25 cellular contexts compared by ENCODE assay signal in the genomic region with DNA sequence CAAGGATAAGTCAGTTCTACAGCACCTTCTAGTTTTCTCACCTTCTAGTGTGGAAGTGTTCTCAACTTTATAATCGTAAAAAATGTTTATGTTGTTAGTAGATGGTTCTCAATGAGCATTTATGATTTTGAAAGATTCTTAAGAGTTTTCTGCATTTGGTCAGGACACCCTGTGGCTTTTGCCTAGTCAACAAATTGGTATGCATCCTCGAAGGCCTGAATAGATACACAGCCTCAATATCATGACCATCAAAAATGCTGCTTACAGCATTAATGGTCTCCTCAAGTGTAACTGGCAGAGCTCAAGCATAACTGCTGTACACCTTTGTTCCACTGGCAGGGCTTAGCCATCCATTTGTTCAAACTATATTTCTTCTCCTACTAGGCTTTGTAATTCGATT.
A peak's percentile ranks its signal among the peaks of the same experiment; 100 is the strongest.
DNase-seq lines count a peak whose midpoint lies in the region; ATAC-seq, FAIRE-seq and TF ChIP-seq lines count a peak whose summit lies in the region.
"Had no signal": no experiment of that assay in that cellular context is flagged by ENCODE, and none has a peak within 500 bp of the region (broad histone marks: within the 10 kb centered on the region; RNA-seq: fewer than 3 reads in every experiment).

No MANE protein-coding gene starts in this region.

- DNase-seq in GM04504 (ENCODE audit: low read depth) (peak; percentile 10), LHCN-M2 (ENCODE audit: low read depth) (peak; percentile 43), bronchial epithelial cell (ENCODE audit: low read depth) (peak; percentile 17), trophoblast cell (peak; percentile 38 to 58), activated gamma-delta T cell (lab: John Stamatoyannopoulos, UW) (no peak), DMS79 (lab: John Stamatoyannopoulos, UW) (no peak), hypothalamus (lab: John Stamatoyannopoulos, UW) (no peak)
- DNase-seq: activated B cell treated with CpG ODN at 0.5 μM for 24 hours; activated CD4-positive, alpha-beta memory T cell treated with anti-CD3 and anti-CD28 coated beads for 36 hours; activated naive CD4-positive, alpha-beta T cell; activated T-cell treated with anti-CD3 and anti-CD28 coated beads for 4 hours; amygdala; endodermal cell; GF-D8; kidney; NCI-H1092; NCI-H2081; occipital lobe; RPMI8226; T-helper 9 cell had no signal

- H3K9me3 ChIP-seq in trophoblast cell (ENCODE audit: insufficient read depth, low read depth, low read length): no peaks in the 10 kb centered on the region
- H3K9me3 ChIP-seq: BLaER1 treated with 17β-estradiol and CSF1 and Interleukin-3, amounts not matched to agents 10 nM and 100 nM had no signal

- no peak for ATAC-seq in SK-N-SH treated with all-trans-retinoic acid at 6 μM for 48 hours
- ATAC-seq: GM12878 had no signal

- no peak for TF ChIP-seq CTCF in bronchial epithelial cell (IDR thresholded peaks at IDR 0.05; ENCODE audit: insufficient read depth, low read length, severe bottlenecking)

- no peak overlapping the region for H3K4ac ChIP-seq in trophoblast cell (ENCODE audit: low read depth, low read length)

- H3K14ac ChIP-seq in trophoblast cell (ENCODE audit: low read length): no peak overlapping the region

- no peak overlapping the region for H2BK120ac ChIP-seq in trophoblast cell (ENCODE audit: insufficient read depth, low read length, poor library complexity)

- H2BK12ac ChIP-seq in trophoblast cell (ENCODE audit: low read length): no peak overlapping the region

- no peak overlapping the region for H3K9ac ChIP-seq in trophoblast cell (ENCODE audit: low read length)
- H3K9ac ChIP-seq: BLaER1 treated with 17β-estradiol and CSF1 and Interleukin-3, amounts not matched to agents 10 nM and 100 nM; KMS-11 had no signal

- no peak overlapping the region for H2AFZ ChIP-seq in trophoblast cell (ENCODE audit: insufficient read depth, low read length, poor library complexity)

- no peak overlapping the region for H3K4me2 ChIP-seq in trophoblast cell (ENCODE audit: low read length)
- H3K4me2 ChIP-seq: BLaER1 treated with 17β-estradiol and CSF1 and Interleukin-3, amounts not matched to agents 10 nM and 100 nM; KMS-11 had no signal

- H3K23ac ChIP-seq in trophoblast cell (ENCODE audit: low read length): no peak overlapping the region

- H3K27ac ChIP-seq in trophoblast cell (ENCODE audit: low read depth, low read length): no peak overlapping the region
- H3K27ac ChIP-seq: BLaER1 treated with 17β-estradiol and CSF1 and Interleukin-3, amounts not matched to agents 10 nM and 100 nM; KMS-11 had no signal

- no peaks in the 10 kb centered on the region for H3K4me1 ChIP-seq in trophoblast cell (ENCODE audit: control insufficient read depth in 1 of 2, insufficient read depth in 2 of 2, low read length in 2 of 2)

- H3K36me3 ChIP-seq in bronchial epithelial cell (ENCODE audit: control insufficient read depth, insufficient read depth, low read length): no peaks in the 10 kb centered on the region
- H3K36me3 ChIP-seq in trophoblast cell (ENCODE audit: control insufficient read depth in 1 of 2, insufficient read depth in 2 of 2, low read length in 2 of 2): no peaks in the 10 kb centered on the region
- H3K36me3 ChIP-seq: BLaER1 treated with 17β-estradiol and CSF1 and Interleukin-3, amounts not matched to agents 10 nM and 100 nM had no signal

- H3K4me3 ChIP-seq in bronchial epithelial cell (ENCODE audit: low read depth, low read length): no peak overlapping the region
- no peak overlapping the region for H3K4me3 ChIP-seq in trophoblast cell (ENCODE audit: low read depth, low read length)
- H3K4me3 ChIP-seq: BLaER1 treated with 17β-estradiol and CSF1 and Interleukin-3, amounts not matched to agents 10 nM and 100 nM; GM12878; lung had no signal

- H4K12ac ChIP-seq in trophoblast cell (ENCODE audit: low read depth, low read length): no peak overlapping the region

- H2AK5ac ChIP-seq in trophoblast cell (ENCODE audit: low read length): no peak overlapping the region

- no peaks in the 10 kb centered on the region for H3K79me2 ChIP-seq in trophoblast cell (ENCODE audit: control insufficient read depth, insufficient read depth, low read length, poor library complexity)

- FAIRE-seq in bronchial epithelial cell (lab: Jason Lieb, UNC): no peak
- FAIRE-seq: GM12878 had no signal

- H2BK5ac ChIP-seq in trophoblast cell (ENCODE audit: low read depth, low read length, poor library complexity): no peak overlapping the region

- H3K79me1 ChIP-seq in trophoblast cell (ENCODE audit: low read length): peaks cover 1% of the 10 kb centered on the region

- H3K27me3 ChIP-seq in bronchial epithelial cell (ENCODE audit: control insufficient read depth, insufficient read depth, low read length) (no peaks in the 10 kb centered on the region), trophoblast cell (ENCODE audit: insufficient read depth, low read length) (no peaks in the 10 kb centered on the region)
- H3K27me3 ChIP-seq: BLaER1 treated with 17β-estradiol and CSF1 and Interleukin-3, amounts not matched to agents 10 nM and 100 nM had no signal

- no peak overlapping the region for H4K8ac ChIP-seq in trophoblast cell (ENCODE audit: low read depth, low read length)

- no peak overlapping the region for H4K91ac ChIP-seq in trophoblast cell (ENCODE audit: low read depth, low read length)

- H3K18ac ChIP-seq in trophoblast cell (ENCODE audit: low read length): no peak overlapping the region

- no CpG with 5 or more reads among the region's 3 CpGs for WGBS in trophoblast cell (ENCODE audit: extremely low coverage, insufficient coverage, insufficient read length)

TF ChIP-seq in SK-N-SH treated with all-trans-retinoic acid at 6 μM for 48 hours, 23 proteins besides CTCF, POLR2A, EP300 and RAD21:
- TF ChIP-seq ESRRG (CRISPR knock-in tag; IDR thresholded peaks at IDR 0.05): no peak

Comparison
In these comparisons a context has a peak if more than half of its experiments do, and no peak if none do; other contexts are left out.
1. DNase-seq: peak in GM04504 (single experiment), LHCN-M2 (single experiment), bronchial epithelial cell (single experiment) and trophoblast cell (2 of 2); none in activated gamma-delta T cell (single experiment), DMS79 (single experiment) and hypothalamus (0 of 51).